In genomic region chr5:55303238-55303690, GRCh38 we compare ENCODE assay signal across 12 cellular contexts. TPM values are rescaled to one million over a fixed set of nuclear protein-coding genes. Genes with fewer than 3 reads are reported as not detected.
A peak's percentile ranks its signal among the peaks of the same experiment; 100 is the strongest.
DNase-seq lines count a peak whose midpoint lies in the region; ATAC-seq, FAIRE-seq and TF ChIP-seq lines count a peak whose summit lies in the region.
"Had no signal": no experiment of that assay in that cellular context is flagged by ENCODE, and none has a peak within 500 bp of the region (broad histone marks: within the 10 kb centered on the region; RNA-seq: fewer than 3 reads in every experiment).

No MANE protein-coding gene starts in this region.

- TF ChIP-seq EP300 in GM12878 (IDR thresholded peaks at IDR 0.05; ENCODE audit: borderline replicate concordance in 1 of 2, control insufficient read depth in 1 of 2, low read depth in 2 of 2, low read length in 2 of 2), result no peak

- H3K9ac ChIP-seq in GM12878 (ENCODE audit: control insufficient read depth, insufficient read depth, low read length), result no peak overlapping the region

- intact Hi-C loops in GM12878 (cut with micrococcal nuclease; ENCODE audit: unreplicated experiment), result no loop called here

- no peaks in the 10 kb centered on the region for H4K20me1 ChIP-seq in GM12878 (ENCODE audit: control insufficient read depth, insufficient read depth)

- POLR2A ChIA-PET in AG04449 (lab: Yijun Ruan, JAX), result no interaction called here
- POLR2A ChIA-PET in GM12878 (lab: Charles Lee), result interaction anchor here (0.6 kb wide), 1 partner anchor 112 kb away, joined by 3 read pairs; no protein-coding TSS in a partner anchor

- H2AFZ ChIP-seq in GM12878 (ENCODE audit: control insufficient read depth, low read depth, low read length), result no peak overlapping the region

- TF ChIP-seq CTCF in AG04449 (IDR thresholded peaks at IDR 0.05; ENCODE audit: insufficient read depth, low read length, missing control alignments) (no peak), GM12878 (IDR thresholded peaks at IDR 0.05 in 2 of 3, conservative IDR thresholded peaks at IDR 0.05 in 1 of 3; ENCODE audit: control insufficient read depth in 2 of 3, extremely low read depth in 1 of 3, insufficient read depth in 1 of 3, low read depth in 3 of 3, low read length in 3 of 3) (no peak), lung (IDR thresholded peaks at IDR 0.05; ENCODE audit: control extremely low read depth, extremely low read depth) (no peak)

- peaks cover 8% of the 10 kb centered on the region for H3K9me3 ChIP-seq in GM12878 (replicated peaks; ENCODE audit: control insufficient read depth, insufficient read depth, low read length)
- H3K9me3 ChIP-seq in lung (ENCODE audit: control insufficient read depth in 2 of 2, insufficient read depth in 1 of 2, low read length in 1 of 2), result no peaks in the 10 kb centered on the region
- H3K9me3 ChIP-seq: body of pancreas had no signal

- WGBS in GM12878 (ENCODE audit: insufficient coverage, insufficient replicate concordance, low lambda C conversion rate, missing lambda C conversion rate), result 56% methylated on average over 4 of the region's 4 CpGs
- WGBS in lung, 2 donors, result 36 to 41% methylated on average over 4 of the region's 4 CpGs

- H3K36me3 ChIP-seq in GM12878 (ENCODE audit: control insufficient read depth in 2 of 2, insufficient read depth in 2 of 2, low read length in 1 of 2) (peaks cover 0 to 3% of the 10 kb centered on the region in 2 experiments; a peak in 1 of 4 replicates), lung (ENCODE audit: control insufficient read depth in 2 of 2, insufficient read depth in 2 of 2, low read length in 2 of 2) (peaks cover 3 to 5% of the 10 kb centered on the region in 2 donors)

- H3K4me2 ChIP-seq in GM12878 (ENCODE audit: control insufficient read depth, insufficient read depth), result peak overlapping the region; percentile 28; the same call in 1 of the 2 replicates

- in situ Hi-C loops in GM12878 (cut with MboI) (loop anchor here (25.0 kb wide), 1 partner anchor 1884 kb away; no protein-coding TSS in a partner anchor), ACHN (cut with HindIII; ENCODE audit: low pct_ligation_motif_present, low pct_unique_long_range_greater_than_20kb, low sequenced_read_pairs) (no loop called here)

- H3K27me3 ChIP-seq in GM12878 (replicated peaks in 1 of 2; ENCODE audit: control insufficient read depth in 2 of 2, insufficient read depth in 2 of 2, low read length in 1 of 2) (no peaks in the 10 kb centered on the region), lung (ENCODE audit: control insufficient read depth, insufficient read depth) (no peaks in the 10 kb centered on the region)
- H3K27me3 ChIP-seq: body of pancreas had no signal

- H3K4me1 ChIP-seq in GM12878 (ENCODE audit: control insufficient read depth, insufficient read depth, low read length) (no peaks in the 10 kb centered on the region), lung (ENCODE audit: control insufficient read depth in 2 of 2, insufficient read depth in 2 of 2, low read length in 2 of 2) (peaks cover 0 to 21% of the 10 kb centered on the region in 2 donors)

- no TSS peak for BruUV-seq in GM12878 (replicated peaks; lab: Mats Ljungman, UMichigan)

- RAD21 ChIA-PET in GM12878 (lab: Charles Lee; ENCODE audit: unreplicated experiment), result no interaction called here

- SMC1A ChIA-PET in GM12878 (lab: Charles Lee; ENCODE audit: uncharacterized antibody, unreplicated experiment), result interaction anchor here (0.6 to 1.0 kb wide), 3 partner anchors 8 to 1538 kb away, joined by 3 read pairs; no protein-coding TSS in a partner anchor

- TF ChIP-seq RAD21 in GM12878 (IDR thresholded peaks at IDR 0.05; ENCODE audit: insufficient read depth, low read depth, low read length), result no peak

- H3K27ac ChIP-seq in GM12878 (ENCODE audit: control insufficient read depth, insufficient read depth), result peak overlapping the region; percentile 11; the same call in 1 of the 2 replicates
- H3K27ac ChIP-seq in lung (ENCODE audit: low read depth in 1 of 2, low read length in 1 of 2), result peak overlapping the region; percentile 31 to 49
- H3K27ac ChIP-seq: C4-2B had no signal

- H3K4me3 ChIP-seq in AG04449 (ENCODE audit: low read depth, low read length) (no peak overlapping the region), GM12878 (peak overlapping the region; percentile 24; the same call in 1 of the 2 replicates), lung (no peak overlapping the region)
- H3K4me3 ChIP-seq: body of pancreas had no signal

- DNase-seq in AG04449 (ENCODE audit: low read depth, low spot score) (peak; percentile 82), LHCN-M2 (ENCODE audit: low read depth) (peak; percentile 76), GM12878 (ENCODE audit: low read depth, low spot score) (no peak), lung (ENCODE audit: low spot score) (peak; percentile 38), ACHN (no peak), D341Med (ENCODE audit: low spot score) (no peak)
- no peak for DNase-seq in activated T-cell treated with anti-CD3 and anti-CD28 coated beads, Interleukin-2, amount 50 U/mL, for 48 hours
- DNase-seq: left cardiac atrium had no signal

- no peak for FAIRE-seq in GM12878 (lab: Jason Lieb, UNC)
- FAIRE-seq: TTC549 had no signal

- peaks cover 48% of the 10 kb centered on the region for H3K79me2 ChIP-seq in GM12878 (ENCODE audit: control insufficient read depth, insufficient read depth, low read length)

- no peak for TF ChIP-seq POLR2A in GM12878 (IDR thresholded peaks at IDR 0.05; ENCODE audit: low read depth, low read length)

- CTCF ChIA-PET in AG04449 (lab: Yijun Ruan, JAX), result no interaction called here
- CTCF ChIA-PET in GM12878 (lab: Yijun Ruan, JAX), result interaction anchor here (0.6 to 1.4 kb wide), 2 partner anchors 226 to 386 kb away, joined by 3 read pairs; no protein-coding TSS in a partner anchor

- ATAC-seq in GM12878, result peak; percentile 21
- ATAC-seq in lung (ENCODE audit: insufficient read depth, low FRiP score), result no peak
- ATAC-seq in HG03095 (IDR thresholded peaks at IDR 0.05; ENCODE audit: unreplicated experiment), result no peak
- ATAC-seq: body of pancreas had no signal

TF ChIP-seq in GM12878, 131 proteins besides CTCF, POLR2A, EP300 and RAD21 (continues in another document):
- TF ChIP-seq NR2F1 (conservative IDR thresholded peaks at IDR 0.05), result no peak
- TF ChIP-seq ATF3 (IDR thresholded peaks at IDR 0.05; ENCODE audit: borderline replicate concordance, extremely low read depth, low read depth, low read length), result no peak

RNA-seq across cellular contexts. Expression of gene DHX29, which starts 4.2 kb away (rescaled TPM):
- total RNA-seq in LHCN-M2 (2014; rRNA removed), result 37.8 and 40.3 TPM in 2 replicates
- polyA plus RNA-seq in LHCN-M2 (2012), result 9.7 TPM
- total RNA-seq in GM12878 (2013; cell fraction: nucleolus; rRNA removed), result 21.9 and 26.8 TPM in 2 replicates
- 16.7 and 20.1 TPM in 2 replicates for total RNA-seq in GM12878 (2014; rRNA removed)
- total RNA-seq in GM12878 (2014; rRNA removed; fragmentation: Illumina TruSeq; extraction: Trizol), result 23.1 and 25.9 TPM in 2 replicates
- 17.0 and 17.7 TPM in 2 replicates for total RNA-seq in GM12878 (2021)
- polyA plus RNA-seq in GM12878 (2011; ENCODE audit: low read depth), result 4.9 TPM
- 5.3 and 7.9 TPM in 2 replicates for polyA plus RNA-seq in GM12878 (2011; rRNA removed)
- 2.5 and 3.2 TPM in 2 replicates for polyA plus RNA-seq in GM12878 (2011; cell fraction: cytosol; rRNA removed)
- polyA plus RNA-seq in GM12878 (2011; cell fraction: nucleus; rRNA removed), result 3.8 and 6.2 TPM in 2 replicates
- 7.5 and 7.6 TPM in 2 replicates for polyA plus RNA-seq in GM12878 (2012)
- polyA plus RNA-seq in GM12878 (2014; fragmentation: Illumina TruSeq; extraction: Trizol), result 23.2 and 27.3 TPM in 2 replicates
- 1 to 10 TPM; 5.8 to 9.5 TPM for polyA plus RNA-seq in GM12878 (2014; fragmentation: Nextera tagmentation; extraction: Ambion mirVana)
- polyA plus RNA-seq in GM12878 (2014; rRNA removed), result 9.6 and 10.6 TPM in 2 replicates
- polyA plus RNA-seq in GM12878 (2016; fragmentation: Nextera tagmentation; extraction: Ambion mirVana), result 10 to 100 TPM; 39.6 to 49.1 TPM
- polyA minus RNA-seq in GM12878 (2011; rRNA and poly(A)+ RNA removed), result 3.6 and 4.3 TPM in 2 replicates
- 3.3 and 3.9 TPM in 2 replicates for polyA minus RNA-seq in GM12878 (2011; cell fraction: cytosol; rRNA and poly(A)+ RNA removed)
- polyA minus RNA-seq in GM12878 (2011; cell fraction: nucleus; rRNA and poly(A)+ RNA removed), result 2.9 and 4.3 TPM in 2 replicates
- total RNA-seq in lung, result 10 to 100 TPM; 24.4 to 35.3 TPM
- polyA plus RNA-seq in lung, result 10 to 100 TPM in 1 of 2 donors, 1 to 10 TPM in 1; 8.0 to 13.7 TPM

RNA-seq across cellular contexts. Expression of gene MTREX, which starts 4.5 kb away (rescaled TPM):
- total RNA-seq in LHCN-M2 (2014; rRNA removed) (110 and 115 TPM in 2 replicates), GM12878 (2014; rRNA removed) (43.0 and 75.1 TPM in 2 replicates), GM12878 (2014; rRNA removed; fragmentation: Illumina TruSeq; extraction: Trizol) (102 TPM in 2 replicates), GM12878 (2021) (66.2 and 74.0 TPM in 2 replicates), lung (10 to 100 TPM; 49.9 to 88.4 TPM)
- polyA plus RNA-seq in LHCN-M2 (2012), result 19.8 TPM
- 180 and 188 TPM in 2 replicates for total RNA-seq in GM12878 (2013; cell fraction: nucleolus; rRNA removed)
- 17.7 TPM for polyA plus RNA-seq in GM12878 (2011; ENCODE audit: low read depth)
- polyA plus RNA-seq in GM12878 (2011; rRNA removed) (62.9 and 139 TPM in 2 replicates), GM12878 (2014; fragmentation: Illumina TruSeq; extraction: Trizol) (67.9 and 68.9 TPM in 2 replicates), GM12878 (2014; fragmentation: Nextera tagmentation; extraction: Ambion mirVana) (10 to 100 TPM; 20.1 to 26.1 TPM), GM12878 (2014; rRNA removed) (38.8 and 51.3 TPM in 2 replicates), GM12878 (2016; fragmentation: Nextera tagmentation; extraction: Ambion mirVana) (10 to 100 TPM; 38.7 to 46.6 TPM), lung (10 to 100 TPM; 17.4 to 22.0 TPM)
- 13.6 and 14.2 TPM in 2 replicates for polyA plus RNA-seq in GM12878 (2011; cell fraction: cytosol; rRNA removed)
- 29.1 and 52.2 TPM in 2 replicates for polyA plus RNA-seq in GM12878 (2011; cell fraction: nucleus; rRNA removed)
- polyA plus RNA-seq in GM12878 (2012), result 22.9 and 34.2 TPM in 2 replicates
- 35.3 and 66.1 TPM in 2 replicates for polyA minus RNA-seq in GM12878 (2011; rRNA and poly(A)+ RNA removed)
- 28.3 and 39.7 TPM in 2 replicates for polyA minus RNA-seq in GM12878 (2011; cell fraction: cytosol; rRNA and poly(A)+ RNA removed)
- polyA minus RNA-seq in GM12878 (2011; cell fraction: nucleus; rRNA and poly(A)+ RNA removed), result 35.5 and 61.2 TPM in 2 replicates

Comparison
In these comparisons a context has a peak if more than half of its experiments do, and no peak if none do; other contexts are left out.
1. DNase-seq: peak in AG04449 (single experiment), LHCN-M2 (single experiment) and lung (single experiment); none in GM12878 (single experiment), ACHN (single experiment), D341Med (single experiment) and activated T-cell treated with anti-CD3 and anti-CD28 coated beads, Interleukin-2, amount 50 U/mL, for 48 hours (0 of 2).